Comparison of ENCODE assay signal across 30 cellular contexts in the genomic region with DNA sequence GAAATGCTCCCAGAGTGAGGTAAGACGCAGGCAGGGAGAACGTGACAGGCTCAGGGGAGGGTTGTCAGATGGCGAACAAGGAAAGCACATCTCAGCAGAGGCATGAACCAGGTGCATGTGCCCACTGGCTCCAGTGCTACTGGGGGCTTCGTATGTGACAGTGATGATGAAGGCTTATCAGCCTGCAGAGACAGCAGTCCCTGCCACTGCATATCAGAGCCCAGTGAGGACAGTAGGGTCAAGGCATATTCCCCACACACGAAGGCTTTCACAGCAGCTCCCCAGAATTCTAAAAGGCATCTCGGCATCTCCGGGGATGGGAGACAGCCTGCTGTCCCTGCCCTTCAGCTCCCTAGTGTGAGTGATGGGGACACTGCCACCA.
"Had no signal": no experiment of that assay in that cellular context is flagged by ENCODE, and none has a peak within 500 bp of the region (broad histone marks: within the 10 kb centered on the region; RNA-seq: fewer than 3 reads in every experiment).

No MANE protein-coding gene starts in this region.

- H3K27ac ChIP-seq: adrenal gland, body of pancreas, epithelial cell of prostate, esophagus squamous epithelium, gastroesophageal sphincter, heart right ventricle, hepatocyte, WERI-Rb-1 had no signal

- H3K27ac Mint-ChIP-seq: activated B cell treated with CpG ODN at 0.5 μM for 24 hours; activated CD4-positive, alpha-beta memory T cell treated with anti-CD3 and anti-CD28 coated beads for 36 hours; activated CD8-positive, alpha-beta T cell treated with anti-CD3 and anti-CD28 coated beads, Interleukin-2, amount 10 ng/mL, durations not matched to agents 7 days and 5 days; activated naive CD4-positive, alpha-beta T cell treated with anti-CD3 and anti-CD28 coated beads for 36 hours; activated naive CD4-positive, alpha-beta T cell treated with anti-CD3 and anti-CD28 coated beads, Interleukin-2, amount 50 U/mL, for 24 hours; activated naive CD8-positive, alpha-beta T cell treated with anti-CD3 and anti-CD28 coated beads for 36 hours; activated naive CD8-positive, alpha-beta T cell treated with anti-CD3 and anti-CD28 coated beads, Interleukin-2, amount 50 U/mL, for 24 hours; activated T-helper 17 cell treated with anti-CD3 and anti-CD28 coated beads, Interleukin-2, amount 50 U/mL, for 72 hours; T-helper 17 cell; T-helper 2 cell treated with Interferon-gamma antibody and Interleukin-4, amounts not matched to agents 5 μg/mL and 100 μg/mL, for 36 hours had no signal

- ATAC-seq: activated CD4-positive, CD25-positive, alpha-beta regulatory T cell treated with anti-CD3 and anti-CD28 coated beads, Interleukin-2, amount 50 U/mL, for 24 hours; activated CD8-positive, alpha-beta T cell treated with anti-CD3 and anti-CD28 coated beads, Interleukin-2, amount 10 ng/mL, durations not matched to agents 7 days and 5 days; activated naive CD8-positive, alpha-beta T cell treated with anti-CD3 and anti-CD28 coated beads, Interleukin-2, amount 50 U/mL, for 24 hours; activated T-cell treated with anti-CD3 and anti-CD28 coated beads, Interleukin-2, amount 50 U/mL, for 4 hours; activated T-helper 17 cell treated with anti-CD3 and anti-CD28 coated beads, Interleukin-2, amount 50 U/mL, for 72 hours; body of pancreas; gastroesophageal sphincter; T-helper 17 cell had no signal

- H3K36me3 ChIP-seq: adrenal gland, esophagus squamous epithelium, gastroesophageal sphincter, heart right ventricle, WERI-Rb-1 had no signal

- H3K27me3 ChIP-seq: adrenal gland, body of pancreas, esophagus squamous epithelium, heart right ventricle, hepatocyte had no signal

- H2AFZ ChIP-seq: hepatocyte had no signal

- H3K9me3 Mint-ChIP-seq: activated B cell treated with CpG ODN at 0.5 μM for 24 hours; activated CD4-positive, alpha-beta memory T cell treated with anti-CD3 and anti-CD28 coated beads for 36 hours; activated naive CD4-positive, alpha-beta T cell treated with anti-CD3 and anti-CD28 coated beads for 36 hours; activated naive CD4-positive, alpha-beta T cell treated with anti-CD3 and anti-CD28 coated beads, Interleukin-2, amount 50 U/mL, for 24 hours; activated naive CD8-positive, alpha-beta T cell treated with anti-CD3 and anti-CD28 coated beads for 36 hours; activated naive CD8-positive, alpha-beta T cell treated with anti-CD3 and anti-CD28 coated beads, Interleukin-2, amount 50 U/mL, for 24 hours; activated T-cell treated with anti-CD3 and anti-CD28 coated beads, Interleukin-2, amount 50 U/mL, for 4 hours; activated T-helper 17 cell treated with anti-CD3 and anti-CD28 coated beads, Interleukin-2, amount 50 U/mL, for 72 hours; T-helper 2 cell treated with Interferon-gamma antibody and Interleukin-4, amounts not matched to agents 5 μg/mL and 100 μg/mL, for 36 hours had no signal

- H3K4me1 Mint-ChIP-seq: activated B cell treated with CpG ODN at 0.5 μM for 24 hours; activated naive CD4-positive, alpha-beta T cell treated with anti-CD3 and anti-CD28 coated beads, Interleukin-2, amount 50 U/mL, for 24 hours; activated naive CD8-positive, alpha-beta T cell treated with anti-CD3 and anti-CD28 coated beads for 36 hours; activated naive CD8-positive, alpha-beta T cell treated with anti-CD3 and anti-CD28 coated beads, Interleukin-2, amount 50 U/mL, for 24 hours; activated T-helper 17 cell treated with anti-CD3 and anti-CD28 coated beads, Interleukin-2, amount 50 U/mL, for 72 hours; T-helper 17 cell had no signal

- DNase-seq: activated B cell treated with CpG ODN at 0.5 μM for 24 hours; activated CD4-positive, alpha-beta memory T cell treated with anti-CD3 and anti-CD28 coated beads for 36 hours; activated CD4-positive, alpha-beta T cell treated with anti-CD3 and anti-CD28 coated beads for 48 hours; activated CD4-positive, alpha-beta T cell treated with anti-CD3 and anti-CD28 coated beads, Interleukin-2, amount 50 U/mL, for 1 hour; activated CD8-positive, alpha-beta T cell treated with anti-CD3 and anti-CD28 coated beads, Interleukin-2, amount 10 ng/mL, durations not matched to agents 7 days and 5 days; activated effector memory CD4-positive, alpha-beta T cell treated with Interleukin-2 at 50 U/mL for 16 hours; activated gamma-delta T cell treated with Interleukin-2 at 50 U/mL for 16 hours; activated naive CD4-positive, alpha-beta T cell treated with anti-CD3 and anti-CD28 coated beads for 36 hours; activated naive CD8-positive, alpha-beta T cell treated with anti-CD3 and anti-CD28 coated beads for 36 hours; activated naive CD8-positive, alpha-beta T cell treated with anti-CD3 and anti-CD28 coated beads, Interleukin-2, amount 50 U/mL, for 24 hours; activated T-cell treated with anti-CD3 and anti-CD28 coated beads, Interleukin-2, amount 50 U/mL, for 4 hours; adrenal gland; amygdala; aorta; body of pancreas; caudate nucleus; effector CD8-positive, alpha-beta T cell; esophagus squamous epithelium; foreskin melanocyte; heart right ventricle; T-helper 17 cell; T1000; WERI-Rb-1 had no signal

- H3K4me3 ChIP-seq: adrenal gland, body of pancreas, esophagus squamous epithelium, gastroesophageal sphincter, heart right ventricle, hepatocyte had no signal

- H3K4me1 ChIP-seq: adrenal gland, body of pancreas, gastroesophageal sphincter had no signal

- H3K79me2 ChIP-seq: hepatocyte had no signal

- H3K4me2 ChIP-seq: hepatocyte had no signal

- H3K9me3 ChIP-seq: adrenal gland, body of pancreas, esophagus squamous epithelium had no signal

- H3K27me3 Mint-ChIP-seq: activated B cell treated with CpG ODN at 0.5 μM for 24 hours; activated naive CD8-positive, alpha-beta T cell treated with anti-CD3 and anti-CD28 coated beads for 36 hours had no signal

- H3K4me3 Mint-ChIP-seq: activated B cell treated with CpG ODN at 0.5 μM for 24 hours; activated CD4-positive, alpha-beta memory T cell treated with anti-CD3 and anti-CD28 coated beads for 36 hours; activated CD8-positive, alpha-beta T cell treated with anti-CD3 and anti-CD28 coated beads, Interleukin-2, amount 10 ng/mL, durations not matched to agents 7 days and 5 days; activated naive CD4-positive, alpha-beta T cell treated with anti-CD3 and anti-CD28 coated beads for 36 hours; activated naive CD4-positive, alpha-beta T cell treated with anti-CD3 and anti-CD28 coated beads, Interleukin-2, amount 50 U/mL, for 24 hours; activated naive CD8-positive, alpha-beta T cell treated with anti-CD3 and anti-CD28 coated beads for 36 hours; activated naive CD8-positive, alpha-beta T cell treated with anti-CD3 and anti-CD28 coated beads, Interleukin-2, amount 50 U/mL, for 24 hours; activated T-cell treated with anti-CD3 and anti-CD28 coated beads, Interleukin-2, amount 50 U/mL, for 4 hours; activated T-helper 17 cell treated with anti-CD3 and anti-CD28 coated beads, Interleukin-2, amount 50 U/mL, for 72 hours; T-helper 17 cell; T-helper 2 cell treated with Interferon-gamma antibody and Interleukin-4, amounts not matched to agents 5 μg/mL and 100 μg/mL, for 36 hours had no signal

- H3K36me3 Mint-ChIP-seq: activated CD4-positive, alpha-beta memory T cell treated with anti-CD3 and anti-CD28 coated beads for 36 hours; activated naive CD4-positive, alpha-beta T cell treated with anti-CD3 and anti-CD28 coated beads, Interleukin-2, amount 50 U/mL, for 24 hours; activated naive CD8-positive, alpha-beta T cell treated with anti-CD3 and anti-CD28 coated beads for 36 hours had no signal
